ENCODE assay signal across 1 cellular context in the genomic region with DNA sequence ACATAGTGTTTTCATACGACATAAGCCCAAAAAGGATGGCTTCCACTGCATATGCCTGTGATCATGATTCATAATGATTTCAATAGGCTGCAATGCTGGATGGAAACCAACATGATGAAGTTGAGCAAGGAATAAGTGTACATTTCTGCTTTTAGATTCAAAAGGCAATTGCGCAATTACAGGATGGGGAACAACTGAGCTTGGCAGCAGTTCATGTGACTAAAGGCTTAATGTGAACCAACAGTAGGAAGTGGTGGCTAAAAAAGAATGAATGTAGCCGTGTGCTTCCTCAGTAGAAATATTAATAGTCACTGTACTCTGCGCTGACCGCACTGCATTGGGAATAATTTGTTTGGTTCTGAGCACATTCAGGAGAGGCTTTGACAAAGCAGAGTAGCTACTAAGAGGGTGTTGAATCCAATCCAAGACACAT.
TF ChIP-seq lines count a peak whose summit lies in the region.

No MANE protein-coding gene starts in this region.

TF ChIP-seq in GM23338, 12 proteins besides CTCF, POLR2A, EP300 and RAD21 (continued from another document):
- TF ChIP-seq ZNF462 (CRISPR knock-in tag; IDR thresholded peaks at IDR 0.05) (no peak), NANOG (IDR thresholded peaks at IDR 0.05; ENCODE audit: borderline replicate concordance) (no peak), EZH2phosphoT487 (IDR thresholded peaks at IDR 0.05; ENCODE audit: unreplicated experiment) (no peak), ZNF114 (CRISPR knock-in tag; IDR thresholded peaks at IDR 0.05) (no peak), ZNF331 (CRISPR knock-in tag; IDR thresholded peaks at IDR 0.05; ENCODE audit: low read depth) (no peak), STAT1 (IDR thresholded peaks at IDR 0.05; ENCODE audit: unreplicated experiment) (no peak)
- TF ChIP-seq, protein P1, sequence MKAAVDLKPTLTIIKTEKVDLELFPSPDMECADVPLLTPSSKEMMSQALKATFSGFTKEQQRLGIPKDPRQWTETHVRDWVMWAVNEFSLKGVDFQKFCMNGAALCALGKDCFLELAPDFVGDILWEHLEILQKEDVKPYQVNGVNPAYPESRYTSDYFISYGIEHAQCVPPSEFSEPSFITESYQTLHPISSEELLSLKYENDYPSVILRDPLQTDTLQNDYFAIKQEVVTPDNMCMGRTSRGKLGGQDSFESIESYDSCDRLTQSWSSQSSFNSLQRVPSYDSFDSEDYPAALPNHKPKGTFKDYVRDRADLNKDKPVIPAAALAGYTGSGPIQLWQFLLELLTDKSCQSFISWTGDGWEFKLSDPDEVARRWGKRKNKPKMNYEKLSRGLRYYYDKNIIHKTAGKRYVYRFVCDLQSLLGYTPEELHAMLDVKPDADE (IDR thresholded peaks at IDR 0.05), result no peak
TF ChIP-seq in GM23338: peak in this region for 0.
